In the genomic region with DNA sequence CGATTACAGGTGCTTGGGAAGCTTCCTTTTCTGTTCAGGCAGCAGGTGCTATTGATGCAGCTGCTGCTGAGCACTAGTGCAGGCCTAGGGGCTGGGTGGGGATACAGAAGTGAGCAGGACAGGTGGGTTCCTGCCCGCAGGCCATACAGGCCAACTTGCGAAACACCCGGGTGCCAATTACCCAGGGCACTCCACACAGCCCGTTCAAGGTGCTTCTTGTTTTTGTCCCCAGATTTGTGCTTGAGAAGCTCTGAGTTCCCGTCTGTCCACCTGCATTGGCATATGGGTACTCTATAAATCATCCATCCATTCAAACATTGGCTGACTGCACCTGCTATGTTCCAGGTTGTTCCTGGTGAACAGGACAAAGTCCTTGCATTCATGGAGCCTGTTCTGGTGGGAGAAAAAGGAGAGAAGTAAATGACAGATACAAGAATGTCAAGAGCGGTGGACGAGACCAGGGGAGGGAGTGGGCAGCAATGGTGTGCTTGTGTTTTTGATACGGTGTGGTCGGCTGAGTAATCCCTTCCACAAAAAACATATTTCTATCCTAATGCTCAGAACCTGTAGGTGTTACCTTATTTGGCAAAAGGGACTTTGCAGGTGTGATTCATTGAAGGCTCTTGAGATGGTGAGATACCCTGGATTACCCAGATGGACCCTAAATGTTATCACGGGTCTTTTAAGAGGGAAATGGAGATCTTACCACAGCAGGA, we compare ENCODE assay signal across 11 cellular contexts. TPM values are rescaled to one million over a fixed set of nuclear protein-coding genes. Genes with fewer than 3 reads are reported as not detected.
DNase-seq lines count a peak whose midpoint lies in the region; ATAC-seq and TF ChIP-seq lines count a peak whose summit lies in the region.
"Had no signal": no experiment of that assay in that cellular context is flagged by ENCODE, and none has a peak within 500 bp of the region (broad histone marks: within the 10 kb centered on the region; RNA-seq: fewer than 3 reads in every experiment).

No MANE protein-coding gene starts in this region.

- H3K4me3 Mint-ChIP-seq in activated naive CD4-positive, alpha-beta T cell treated with anti-CD3 and anti-CD28 coated beads, Interleukin-2, amount 10 ng/mL, durations not matched to agents 7 days and 5 days = no peak overlapping the region
- H3K4me3 Mint-ChIP-seq: activated CD8-positive, alpha-beta T cell treated with anti-CD3 and anti-CD28 coated beads, Interleukin-2, amount 10 ng/mL, durations not matched to agents 7 days and 5 days; naive thymus-derived CD4-positive, alpha-beta T cell had no signal

- in situ Hi-C loops in brain microvascular endothelial cell (cut with HindIII; ENCODE audit: low pct_ligation_motif_present, low sequenced_read_pairs) = no loop called here

- peaks cover 10% of the 10 kb centered on the region for H3K27me3 Mint-ChIP-seq in activated naive CD4-positive, alpha-beta T cell treated with anti-CD3 and anti-CD28 coated beads, Interleukin-2, amount 10 ng/mL, durations not matched to agents 7 days and 5 days

- peaks cover 62% of the 10 kb centered on the region for H3K4me1 ChIP-seq in osteoblast (ENCODE audit: insufficient read depth, low read length)

- ATAC-seq in HG02970 (IDR thresholded peaks at IDR 0.05; ENCODE audit: low FRiP score, unreplicated experiment) = no peak
- ATAC-seq: activated CD8-positive, alpha-beta T cell treated with anti-CD3 and anti-CD28 coated beads, Interleukin-2, amount 10 ng/mL, durations not matched to agents 7 days and 5 days; naive thymus-derived CD4-positive, alpha-beta T cell had no signal

- no peak overlapping the region for H3K27ac Mint-ChIP-seq in activated naive CD4-positive, alpha-beta T cell treated with anti-CD3 and anti-CD28 coated beads, Interleukin-2, amount 10 ng/mL, durations not matched to agents 7 days and 5 days
- H3K27ac Mint-ChIP-seq: activated CD8-positive, alpha-beta T cell treated with anti-CD3 and anti-CD28 coated beads, Interleukin-2, amount 10 ng/mL, durations not matched to agents 7 days and 5 days had no signal

- no peaks in the 10 kb centered on the region for H3K9me3 Mint-ChIP-seq in activated naive CD4-positive, alpha-beta T cell treated with anti-CD3 and anti-CD28 coated beads, Interleukin-2, amount 10 ng/mL, durations not matched to agents 7 days and 5 days

- CTCF ChIA-PET in activated naive CD4-positive, alpha-beta T cell treated with anti-CD3 and anti-CD28 coated beads, Interleukin-2, amount 10 ng/mL, durations not matched to agents 7 days and 5 days (lab: Charles Lee) = no interaction called here

- peak; percentile 41 for DNase-seq in Daoy (ENCODE audit: low read depth)
- peak; percentile 90 for DNase-seq in NCI-H2107 treated with DMSO at 0.1 percent for 48 hours (lab: John Stamatoyannopoulos, UW; ENCODE audit: unreplicated experiment)
- no peak for DNase-seq in brain microvascular endothelial cell
- peak; percentile 61 for DNase-seq in osteoblast (ENCODE audit: insufficient read length, low spot score, missing footprints)
- DNase-seq in activated naive CD4-positive, alpha-beta T cell treated with anti-CD3 and anti-CD28 coated beads, Interleukin-2, amount 10 ng/mL, durations not matched to agents 7 days and 5 days = no peak
- DNase-seq in NCI-H226 = no peak
- no peak for DNase-seq in middle frontal gyrus (ENCODE audit: extremely low spot score, low spot score)
- DNase-seq: activated CD8-positive, alpha-beta T cell treated with anti-CD3 and anti-CD28 coated beads, Interleukin-2, amount 10 ng/mL, durations not matched to agents 7 days and 5 days; stimulated activated CD4-positive, alpha-beta T cell treated with anti-CD3 and anti-CD28 coated beads, Interleukin-4, amount 100 ng/mL, for 4 hours had no signal

- H4K20me1 ChIP-seq in osteoblast (ENCODE audit: insufficient read depth, low read length) = peaks cover 18% of the 10 kb centered on the region

- TF ChIP-seq CTCF in brain microvascular endothelial cell (IDR thresholded peaks at IDR 0.05; ENCODE audit: low read depth, low read length, missing control alignments) (no peak), osteoblast (IDR thresholded peaks at IDR 0.05; ENCODE audit: extremely low read depth, low read depth, low read length) (no peak)

- no peaks in the 10 kb centered on the region for H3K4me1 Mint-ChIP-seq in activated naive CD4-positive, alpha-beta T cell treated with anti-CD3 and anti-CD28 coated beads, Interleukin-2, amount 10 ng/mL, durations not matched to agents 7 days and 5 days

- H3K4me3 ChIP-seq in brain microvascular endothelial cell (ENCODE audit: low read depth, low read length) = no peak overlapping the region
- no peak overlapping the region for H3K4me3 ChIP-seq in osteoblast (ENCODE audit: insufficient read depth, low read length)

- H3K36me3 ChIP-seq in brain microvascular endothelial cell (replicated peaks) (no peaks in the 10 kb centered on the region), osteoblast (ENCODE audit: insufficient read depth, low read length) (peaks cover 41% of the 10 kb centered on the region)

- H3K27me3 ChIP-seq in brain microvascular endothelial cell (replicated peaks) (no peaks in the 10 kb centered on the region), osteoblast (ENCODE audit: insufficient read depth, low read length) (no peaks in the 10 kb centered on the region)

- H3K4me2 ChIP-seq in osteoblast (ENCODE audit: insufficient read depth, low read length) = peak overlapping the region; percentile 13

- no peaks in the 10 kb centered on the region for H3K9me3 ChIP-seq in osteoblast (ENCODE audit: low read depth, low read length)

- H3K79me2 ChIP-seq in osteoblast (ENCODE audit: insufficient read depth, low read length) = peaks cover 93% of the 10 kb centered on the region

- H2AFZ ChIP-seq in osteoblast (ENCODE audit: low read length) = no peak overlapping the region

- no peaks in the 10 kb centered on the region for H3K36me3 Mint-ChIP-seq in activated naive CD4-positive, alpha-beta T cell treated with anti-CD3 and anti-CD28 coated beads, Interleukin-2, amount 10 ng/mL, durations not matched to agents 7 days and 5 days
- H3K36me3 Mint-ChIP-seq: naive thymus-derived CD4-positive, alpha-beta T cell had no signal

- H3K27ac ChIP-seq in brain microvascular endothelial cell (peak overlapping the region; percentile 45), osteoblast (ENCODE audit: low read depth, low read length) (peak overlapping the region; percentile 97)

RNA-seq across cellular contexts. Expression of a gene that starts 31.4 kb away (rescaled TPM):
- total RNA-seq in Daoy (2014; rRNA removed; shearing (Covaris generic)) = 72.1 and 98.8 TPM in 2 replicates
- total RNA-seq in osteoblast = 113 and 121 TPM in 2 replicates
- total RNA-seq: activated CD8-positive, alpha-beta T cell treated with anti-CD3 and anti-CD28 coated beads, Interleukin-2, amount 10 ng/mL, durations not matched to agents 7 days and 5 days had no signal

Comparison
In these comparisons a context has a peak if more than half of its experiments do, and no peak if none do; other contexts are left out.
1. DNase-seq: peak in Daoy (single experiment), NCI-H2107 treated with DMSO at 0.1 percent for 48 hours (single experiment) and osteoblast (single experiment); none in brain microvascular endothelial cell (single experiment), activated naive CD4-positive, alpha-beta T cell treated with anti-CD3 and anti-CD28 coated beads, Interleukin-2, amount 10 ng/mL, durations not matched to agents 7 days and 5 days (single experiment), NCI-H226 (single experiment) and middle frontal gyrus (single experiment).